9 cellular contexts compared by ENCODE assay signal in the genomic region with DNA sequence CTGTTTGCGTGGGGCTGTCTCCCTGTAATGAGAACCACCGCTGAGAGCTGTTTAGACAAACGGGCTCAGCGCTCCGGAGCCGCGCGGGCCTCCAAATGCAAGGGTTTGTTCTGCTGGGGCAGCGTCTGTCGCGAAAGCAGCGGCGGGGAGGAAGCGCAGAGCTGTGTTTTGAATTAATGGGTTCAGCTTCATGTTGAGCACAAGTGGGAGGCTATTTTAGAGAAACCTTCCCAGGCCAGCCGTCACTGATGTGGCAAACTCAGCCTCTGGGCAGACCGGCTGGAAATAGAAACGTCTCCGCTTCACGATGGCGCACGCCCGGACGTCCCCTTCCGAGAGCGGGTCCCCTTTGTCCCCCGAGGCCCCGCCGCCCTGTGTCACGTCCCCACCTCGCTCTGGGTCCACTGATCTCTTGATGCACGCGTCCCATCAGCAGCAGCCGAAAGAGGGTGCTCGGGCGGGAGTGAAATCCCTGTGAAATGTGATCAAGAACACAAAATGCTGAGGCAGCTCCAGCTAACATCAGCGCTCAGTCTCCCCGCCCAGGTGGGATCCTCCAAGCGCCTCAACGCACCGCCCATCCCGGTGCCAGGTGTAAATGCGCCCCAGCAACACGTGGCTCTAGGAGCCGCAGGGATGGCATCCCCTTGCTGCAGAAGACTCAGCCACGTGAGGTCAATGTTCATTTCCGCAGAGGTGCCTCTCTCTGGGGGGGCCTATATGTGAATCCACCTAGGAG. TPM values are rescaled to one million over a fixed set of nuclear protein-coding genes. Genes with fewer than 3 reads are reported as not detected.
DNase-seq lines count a peak whose midpoint lies in the region; ATAC-seq, FAIRE-seq and TF ChIP-seq lines count a peak whose summit lies in the region.
"Had no signal": no experiment of that assay in that cellular context is flagged by ENCODE, and none has a peak within 500 bp of the region (broad histone marks: within the 10 kb centered on the region; RNA-seq: fewer than 3 reads in every experiment).

No MANE protein-coding gene starts in this region.

- peak; percentile 45 for DNase-seq in BE2C
- DNase-seq in KBM-7, result peak; percentile 23
- peak; percentile 27 for DNase-seq in astrocyte of the spinal cord (ENCODE audit: low read depth, low spot score)
- peak; percentile 73 for DNase-seq in iPS-NIHi7 (ENCODE audit: extremely low spot score)
- no peak for DNase-seq in gastrocnemius medialis
- DNase-seq in D721Med (ENCODE audit: insufficient read length, low spot score), result no peak
- no peak for DNase-seq in stimulated activated CD4-positive, alpha-beta T cell treated with anti-CD3 and anti-CD28 coated beads, Interleukin-4, amount 100 ng/mL, for 1 hour

- H3K4me1 ChIP-seq in BE2C (no peaks in the 10 kb centered on the region), gastrocnemius medialis (peaks cover 0 to 10% of the 10 kb centered on the region in 2 donors)

- intact Hi-C loops in gastrocnemius medialis (cut with DNase I; ENCODE audit: low total_unique reads), result no loop called here

- TF ChIP-seq CTCF in BE2C (IDR thresholded peaks at IDR 0.05; ENCODE audit: low read depth, low read length), result no peak
- TF ChIP-seq CTCF in astrocyte of the spinal cord (IDR thresholded peaks at IDR 0.05; ENCODE audit: low read depth, low read length), result no peak
- no peak for TF ChIP-seq CTCF in gastrocnemius medialis (IDR thresholded peaks at IDR 0.05 in 4 of 5, conservative IDR thresholded peaks at IDR 0.05 in 1 of 5)
- no peak for TF ChIP-seq CTCF in D721Med (IDR thresholded peaks at IDR 0.05; ENCODE audit: insufficient read depth, missing control alignments)

- no peak overlapping the region for H3K27ac ChIP-seq in gastrocnemius medialis

- H3K36me3 ChIP-seq in BE2C (no peaks in the 10 kb centered on the region), gastrocnemius medialis (no peaks in the 10 kb centered on the region)
- H3K36me3 ChIP-seq: HAP-1 had no signal

- H3K9me3 ChIP-seq in BE2C (no peaks in the 10 kb centered on the region), gastrocnemius medialis (no peaks in the 10 kb centered on the region)
- H3K9me3 ChIP-seq: HAP-1 had no signal

- ATAC-seq in gastrocnemius medialis (no peak), HG03159 (IDR thresholded peaks at IDR 0.05; ENCODE audit: unreplicated experiment) (no peak)

- H3K4me3 ChIP-seq in BE2C (ENCODE audit: low read depth, low read length) (peak overlapping the region; percentile 70), astrocyte of the spinal cord (ENCODE audit: low read depth, low read length) (peak overlapping the region; percentile 39), gastrocnemius medialis (peak overlapping the region; percentile 37 to 56 (median 54))
- H3K4me3 ChIP-seq: HAP-1 had no signal

- no peak for FAIRE-seq in D721Med (lab: Jason Lieb, UNC)

- no peaks in the 10 kb centered on the region for H3K27me3 ChIP-seq in BE2C
- peaks cover 0 to 3% (median 0%) of the 10 kb centered on the region in 3 donors for H3K27me3 ChIP-seq in gastrocnemius medialis

- TF ChIP-seq POLR2A in gastrocnemius medialis (IDR thresholded peaks at IDR 0.05), result no peak

- in situ Hi-C loops in KBM-7 (cut with MboI; ENCODE audit: low pct_unique_long_range_greater_than_20kb, low sequenced_read_pairs) (no loop called here), astrocyte of the spinal cord (cut with HindIII; ENCODE audit: low sequenced_read_pairs) (no loop called here), gastrocnemius medialis (cut with MboI; ENCODE audit: low sequenced_read_pairs in 4 of 4) (no loop called here)

RNA-seq across cellular contexts. Expression of gene BAMBI, which starts 44.9 kb away (rescaled TPM):
- 31.2 TPM for polyA plus RNA-seq in BE2C (2012; ENCODE audit: insufficient read depth, insufficient read length, low read depth)
- total RNA-seq in gastrocnemius medialis, result 1 to 10 TPM in 1 of 4 donors, under 1 TPM in 2, not detected in 1; 0.31 to 1.8 (median 0.82) TPM

Comparison
In these comparisons a context has a peak if more than half of its experiments do, and no peak if none do; other contexts are left out.
1. DNase-seq: peak in BE2C (single experiment), KBM-7 (single experiment), astrocyte of the spinal cord (single experiment) and iPS-NIHi7 (single experiment); none in gastrocnemius medialis (0 of 2), D721Med (single experiment) and stimulated activated CD4-positive, alpha-beta T cell treated with anti-CD3 and anti-CD28 coated beads, Interleukin-4, amount 100 ng/mL, for 1 hour (single experiment).
2. Peak in every context shown above with its lines, with median percentiles within 50 percentile points of each other: H3K4me3 ChIP-seq.